ENCODE assay signal across 17 cellular contexts in the genomic region with DNA sequence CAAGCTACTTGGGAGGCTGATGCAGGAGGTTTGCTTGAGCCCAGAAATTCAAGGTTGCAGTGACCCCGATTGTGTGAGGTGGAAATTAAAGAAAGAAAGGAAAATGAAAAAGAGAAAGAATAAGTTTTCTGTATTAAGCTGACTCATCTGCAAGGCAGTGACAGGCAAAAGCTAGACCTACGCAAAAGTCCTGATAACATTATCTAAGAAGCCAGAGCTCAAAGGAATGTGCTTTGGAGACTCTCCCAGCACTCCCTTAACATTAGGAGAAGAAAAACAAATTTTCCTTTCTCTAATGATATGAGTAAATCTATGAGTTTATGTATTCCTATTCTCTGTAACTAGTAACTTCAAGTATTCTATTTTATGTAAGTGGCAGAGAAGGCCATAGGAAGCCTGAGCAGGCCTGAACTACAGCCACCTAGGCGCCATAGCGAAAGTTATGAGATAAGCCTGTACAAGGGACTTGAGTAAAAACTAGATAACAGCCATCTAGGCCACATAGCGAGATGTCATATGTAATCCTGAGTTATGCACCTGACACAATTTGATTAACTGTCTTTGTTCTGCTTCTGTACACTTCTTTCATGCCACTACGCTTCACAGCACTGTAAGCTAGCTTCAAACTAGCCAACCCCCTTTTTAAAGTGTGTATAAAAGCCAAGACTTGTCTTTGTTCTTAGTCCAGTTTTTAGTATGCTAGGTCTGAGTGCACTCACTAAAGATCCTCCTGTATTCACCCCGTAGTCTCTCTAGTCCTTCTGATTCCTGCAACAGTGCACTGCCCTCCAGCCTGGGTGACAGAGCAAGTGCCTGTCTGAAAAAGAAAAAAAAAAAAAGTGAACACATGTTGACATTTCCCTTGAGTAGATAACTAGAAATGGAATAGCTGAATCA. TPM values are rescaled to one million over a fixed set of nuclear protein-coding genes. Genes with fewer than 3 reads are reported as not detected.
A peak's percentile ranks its signal among the peaks of the same experiment; 100 is the strongest.
DNase-seq lines count a peak whose midpoint lies in the region; ATAC-seq and TF ChIP-seq lines count a peak whose summit lies in the region.
"Had no signal": no experiment of that assay in that cellular context is flagged by ENCODE, and none has a peak within 500 bp of the region (broad histone marks: within the 10 kb centered on the region; RNA-seq: fewer than 3 reads in every experiment).

No MANE protein-coding gene starts in this region.

- no peaks in the 10 kb centered on the region for H4K20me1 ChIP-seq in mammary epithelial cell (ENCODE audit: insufficient read depth, low read length)

- no peak overlapping the region for H2BK12ac ChIP-seq in neuronal stem cell (ENCODE audit: low read length)

- intact Hi-C loops in mammary epithelial cell (cut with micrococcal nuclease): no loop called here
- intact Hi-C loops in upper lobe of right lung (cut with DNase I): no loop called here

- no peak overlapping the region for H4K8ac ChIP-seq in neuronal stem cell (ENCODE audit: low read depth, low read length)

- H3K36me3 ChIP-seq in mammary epithelial cell (ENCODE audit: insufficient read depth, low read length): no peaks in the 10 kb centered on the region
- no peaks in the 10 kb centered on the region for H3K36me3 ChIP-seq in neuronal stem cell (replicated peaks in 1 of 2; ENCODE audit: control insufficient read depth in 2 of 2, insufficient read depth in 2 of 2, low read length in 2 of 2)
- H3K36me3 ChIP-seq in upper lobe of right lung: no peaks in the 10 kb centered on the region
- H3K36me3 ChIP-seq: ascending aorta, HAP-1 had no signal

- H3K18ac ChIP-seq in neuronal stem cell (ENCODE audit: low read length): no peak overlapping the region

- H2AFZ ChIP-seq in mammary epithelial cell (ENCODE audit: low read depth, low read length): no peak overlapping the region
- no peak overlapping the region for H2AFZ ChIP-seq in neuronal stem cell (ENCODE audit: low read length)
- H2AFZ ChIP-seq: PC-9 had no signal

- H4K91ac ChIP-seq in neuronal stem cell (ENCODE audit: low read depth, low read length, poor library complexity): no peak overlapping the region

- no peak overlapping the region for H3K23ac ChIP-seq in neuronal stem cell (ENCODE audit: low read depth, low read length, poor library complexity)

- 76% methylated on average over 7 of the region's 7 CpGs for WGBS in mammary epithelial cell (ENCODE audit: low coverage, missing lambda C conversion rate)
- WGBS in neuronal stem cell (ENCODE audit: extremely low coverage in 2 of 2, insufficient read length in 2 of 2, insufficient replicate concordance in 1 of 2), 2 donors: no CpG with 5 or more reads among the region's 7 CpGs

- H2BK15ac ChIP-seq in neuronal stem cell (ENCODE audit: low read length): no peak overlapping the region

- H3K27ac ChIP-seq in mammary epithelial cell (ENCODE audit: insufficient read depth, low read depth, low read length): no peak overlapping the region
- H3K27ac ChIP-seq in neuronal stem cell (replicated peaks; ENCODE audit: low read length): no peak overlapping the region
- H3K27ac ChIP-seq in upper lobe of right lung: no peak overlapping the region
- H3K27ac ChIP-seq: ascending aorta, PC-9 had no signal

- H3K4me1 ChIP-seq in mammary epithelial cell (ENCODE audit: insufficient read depth, low read length): no peaks in the 10 kb centered on the region
- H3K4me1 ChIP-seq in neuronal stem cell (ENCODE audit: control insufficient read depth in 2 of 2, insufficient read depth in 1 of 2, low read depth in 1 of 2, low read length in 2 of 2): no peaks in the 10 kb centered on the region
- no peaks in the 10 kb centered on the region for H3K4me1 ChIP-seq in upper lobe of right lung
- H3K4me1 ChIP-seq: ascending aorta, HAP-1 had no signal

- no peak overlapping the region for H2BK120ac ChIP-seq in neuronal stem cell (ENCODE audit: low read depth, low read length)

- H3K79me2 ChIP-seq in mammary epithelial cell (ENCODE audit: insufficient read depth, low read length): no peaks in the 10 kb centered on the region

- H3K79me1 ChIP-seq in neuronal stem cell (ENCODE audit: low read depth, low read length): no peaks in the 10 kb centered on the region

- no peak for TF ChIP-seq CTCF in mammary epithelial cell (conservative IDR thresholded peaks at IDR 0.05 in 1 of 2, IDR thresholded peaks at IDR 0.05 in 1 of 2; ENCODE audit: extremely low read depth in 1 of 2, insufficient read depth in 1 of 2, low read depth in 1 of 2, low read length in 2 of 2)
- TF ChIP-seq CTCF in upper lobe of right lung (IDR thresholded peaks at IDR 0.05): no peak

- H3K27me3 ChIP-seq in mammary epithelial cell (ENCODE audit: insufficient read depth, low read length): no peaks in the 10 kb centered on the region
- no peaks in the 10 kb centered on the region for H3K27me3 ChIP-seq in neuronal stem cell (ENCODE audit: control insufficient read depth in 3 of 3, insufficient read depth in 3 of 3, low read depth in 1 of 3, low read length in 3 of 3)
- H3K27me3 ChIP-seq in upper lobe of right lung: no peaks in the 10 kb centered on the region
- H3K27me3 ChIP-seq: ascending aorta had no signal

- no TSS peak for BruUV-seq in mammary epithelial cell (replicated peaks; lab: Mats Ljungman, UMichigan)

- no peak overlapping the region for H3K4ac ChIP-seq in neuronal stem cell (ENCODE audit: low read length)

- H3K9ac ChIP-seq in mammary epithelial cell (ENCODE audit: insufficient read depth, low read length): no peak overlapping the region
- H3K9ac ChIP-seq in neuronal stem cell (ENCODE audit: low read depth, low read length, poor library complexity): no peak overlapping the region

- H3K14ac ChIP-seq in neuronal stem cell (ENCODE audit: low read length): no peak overlapping the region

- no peak overlapping the region for H3K4me2 ChIP-seq in mammary epithelial cell (ENCODE audit: insufficient read depth, low read depth, low read length)
- no peak overlapping the region for H3K4me2 ChIP-seq in neuronal stem cell (ENCODE audit: insufficient read depth, low read length, poor library complexity, severe bottlenecking)
- H3K4me2 ChIP-seq: PC-9 had no signal

- in situ Hi-C loops in mammary epithelial cell (cut with MboI; ENCODE audit: low sequenced_read_pairs in 2 of 2): no loop called here

- H2AK5ac ChIP-seq in neuronal stem cell (ENCODE audit: low read depth, low read length): no peak overlapping the region

- no peak overlapping the region for H3K4me3 ChIP-seq in mammary epithelial cell (replicated peaks in 1 of 3; ENCODE audit: insufficient read depth in 1 of 3, low read depth in 2 of 3, low read length in 3 of 3)
- H3K4me3 ChIP-seq in neuronal stem cell (ENCODE audit: low read length in 2 of 2): no peak overlapping the region
- H3K4me3 ChIP-seq in upper lobe of right lung: no peak overlapping the region
- H3K4me3 ChIP-seq: ascending aorta, HAP-1, PC-9 had no signal

- CTCF ChIA-PET in mammary epithelial cell (lab: Charles Lee; ENCODE audit: low non-redundant PET): no interaction called here

- H2BK5ac ChIP-seq in neuronal stem cell (ENCODE audit: low read length): no peak overlapping the region

- no peak for ATAC-seq in upper lobe of right lung
- ATAC-seq: CD8-positive, alpha-beta T cell; left ventricle myocardium superior had no signal

- DNase-seq in NCI-H2171 (lab: John Stamatoyannopoulos, UW) (peak; percentile 0), NCI-H2171 treated with DMSO at 0.1 percent for 48 hours (lab: John Stamatoyannopoulos, UW) (no peak), LHCN-M2 (ENCODE audit: low read depth) (peak; percentile 11), mammary epithelial cell (peak; percentile 30), neuronal stem cell (ENCODE audit: low spot score) (peak; percentile 14), SIG-M5 (lab: John Stamatoyannopoulos, UW) (no peak), upper lobe of right lung (no peak)
- no peak for DNase-seq in NK-92 treated with Interleukin-12 subunit alpha and Interleukin-12 subunit beta, amount 100 ng/mL, for 24 hours (lab: John Stamatoyannopoulos, UW)
- DNase-seq: CD8-positive, alpha-beta T cell; GF-D8; left ventricle myocardium superior; NCI-H1694; NCI-H524; PC-9; stimulated activated naive CD4-positive, alpha-beta T cell treated with Interleukin-2 at 50 U/mL for 16 hours had no signal

- dilution Hi-C loops in mammary epithelial cell (cut with HindIII; ENCODE audit: low sequenced_read_pairs): no loop called here

- H3K9me3 ChIP-seq in mammary epithelial cell (replicated peaks; ENCODE audit: insufficient read depth, low read length): peaks cover 13% of the 10 kb centered on the region
- peaks cover 5 to 17% of the 10 kb centered on the region in 2 donors for H3K9me3 ChIP-seq in neuronal stem cell (replicated peaks in 1 of 2; ENCODE audit: control insufficient read depth in 2 of 2, insufficient read depth in 1 of 2, low read depth in 1 of 2, low read length in 2 of 2)
- peaks cover 11% of the 10 kb centered on the region for H3K9me3 ChIP-seq in upper lobe of right lung
- H3K9me3 ChIP-seq: HAP-1 had no signal

RNA-seq across cellular contexts. Expression of a gene that starts 9.4 kb away (rescaled TPM):
- total RNA-seq in LHCN-M2 (2014; rRNA removed) (138 and 146 TPM in 2 replicates), mammary epithelial cell (10 to 100 TPM in 1 of 2 donors, 1 to 10 TPM in 1; 6.7 to 42.0 TPM), upper lobe of right lung (3.2 TPM)
- 51.4 TPM for polyA plus RNA-seq in LHCN-M2 (2012)
- polyA plus RNA-seq in mammary epithelial cell: 75.6 TPM
- polyA minus RNA-seq in mammary epithelial cell: 47.1 TPM
- 53.5 TPM for polyA plus RNA-seq in neuronal stem cell (2013, experiment 1 of 2)
- polyA plus RNA-seq in neuronal stem cell (2013, experiment 2 of 2): 51.8 TPM
- total RNA-seq: ascending aorta had no signal

Comparison
In these comparisons a context has a peak if more than half of its experiments do, and no peak if none do; other contexts are left out.
1. DNase-seq: peak in NCI-H2171 (single experiment), LHCN-M2 (single experiment), mammary epithelial cell (single experiment) and neuronal stem cell (single experiment); none in NCI-H2171 treated with DMSO at 0.1 percent for 48 hours (single experiment), SIG-M5 (single experiment), upper lobe of right lung (single experiment) and NK-92 treated with Interleukin-12 subunit alpha and Interleukin-12 subunit beta, amount 100 ng/mL, for 24 hours (single experiment).